ENCODE assay signal across 21 cellular contexts in the genomic region with DNA sequence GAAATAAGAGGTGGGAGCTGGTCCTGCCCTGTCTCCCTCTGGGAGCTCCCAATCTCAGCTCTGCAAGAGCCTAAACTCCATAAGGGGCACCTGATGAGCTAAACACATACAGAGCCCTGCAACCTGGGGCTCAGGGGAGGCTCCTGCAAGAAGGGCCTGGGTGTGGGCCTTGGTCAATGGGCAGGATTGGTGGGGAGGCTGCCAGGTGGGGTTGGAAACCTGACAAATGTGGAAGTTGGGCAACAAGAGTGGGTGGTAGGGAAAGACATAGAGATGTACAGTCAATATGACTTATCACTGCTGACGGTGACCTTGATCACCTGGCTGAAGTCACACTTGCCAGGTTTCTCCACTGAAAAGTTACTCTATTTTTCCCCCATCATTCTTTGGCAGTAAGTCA.
A peak's percentile ranks its signal among the peaks of the same experiment; 100 is the strongest.
DNase-seq lines count a peak whose midpoint lies in the region; FAIRE-seq and TF ChIP-seq lines count a peak whose summit lies in the region.
"Had no signal": no experiment of that assay in that cellular context is flagged by ENCODE, and none has a peak within 500 bp of the region (broad histone marks: within the 10 kb centered on the region; RNA-seq: fewer than 3 reads in every experiment).

No MANE protein-coding gene starts in this region.

- BruUV-seq in MCF 10A (replicated peaks; lab: Mats Ljungman, UMichigan) (no TSS peak), mammary epithelial cell (replicated peaks; lab: Mats Ljungman, UMichigan) (no TSS peak)

- no peak overlapping the region for H3K18ac ChIP-seq in H1 (ENCODE audit: extremely low read depth, low read length)

- H3K14ac ChIP-seq in H1 (ENCODE audit: insufficient read length) = no peak overlapping the region

- H3K27me3 ChIP-seq in mammary epithelial cell (ENCODE audit: insufficient read depth, low read length) (no peaks in the 10 kb centered on the region), H1 (replicated peaks in 1 of 4; ENCODE audit: control insufficient read depth in 3 of 4, extremely low read depth in 1 of 4, insufficient read depth in 3 of 4, low read length in 3 of 4) (no peaks in the 10 kb centered on the region)
- H3K27me3 ChIP-seq: BLaER1 treated with 17β-estradiol and CSF1 and Interleukin-3, amounts not matched to agents 10 nM and 100 nM had no signal

- no peak overlapping the region for H2AK5ac ChIP-seq in H1 (ENCODE audit: low read depth, low read length)

- H3K79me2 ChIP-seq in mammary epithelial cell (ENCODE audit: insufficient read depth, low read length) (no peaks in the 10 kb centered on the region), H1 (ENCODE audit: control insufficient read depth in 1 of 2, insufficient read depth in 2 of 2, low read length in 2 of 2) (no peaks in the 10 kb centered on the region)

- no peak overlapping the region for H3K23ac ChIP-seq in H1 (ENCODE audit: insufficient read length)

- H3K9ac ChIP-seq in mammary epithelial cell (ENCODE audit: insufficient read depth, low read length) (no peak overlapping the region), H1 (replicated peaks in 1 of 4; ENCODE audit: extremely low read depth in 1 of 4, low read depth in 3 of 4, low read length in 3 of 4) (no peak overlapping the region)
- H3K9ac ChIP-seq: BLaER1 treated with 17β-estradiol and CSF1 and Interleukin-3, amounts not matched to agents 10 nM and 100 nM had no signal

- H3K9me3 Mint-ChIP-seq in MCF 10A (ENCODE audit: unreplicated experiment) = peaks cover 10% of the 10 kb centered on the region
- no peaks in the 10 kb centered on the region for H3K9me3 Mint-ChIP-seq in activated CD4-positive, alpha-beta T cell treated with anti-CD3 and anti-CD28 coated beads, Interleukin-2, amount 10 ng/mL, durations not matched to agents 7 days and 5 days
- H3K9me3 Mint-ChIP-seq: CD4-positive, alpha-beta T cell; CD8-positive, alpha-beta T cell had no signal

- no peak for FAIRE-seq in H1 (lab: Jason Lieb, UNC)
- FAIRE-seq: A549, D721Med, G401.6, GM12891, GM19239 had no signal

- H3K4ac ChIP-seq in H1 (replicated peaks; ENCODE audit: insufficient read length, low read depth, low read length) = no peak overlapping the region

- no peak overlapping the region for H3K4me2 ChIP-seq in mammary epithelial cell (ENCODE audit: insufficient read depth, low read depth, low read length)
- H3K4me2 ChIP-seq in H1 (ENCODE audit: insufficient read depth in 1 of 2, low read depth in 2 of 2, low read length in 2 of 2) = no peak overlapping the region
- H3K4me2 ChIP-seq: A549 had no signal

- in situ Hi-C loops in mammary epithelial cell (cut with MboI; ENCODE audit: low sequenced_read_pairs in 2 of 2) = loop anchor here in 1 of 2 donors (25.0 kb wide), 1 partner anchor 805 kb away; no protein-coding TSS in a partner anchor

- dilution Hi-C loops in mammary epithelial cell (cut with HindIII; ENCODE audit: low sequenced_read_pairs) = no loop called here

- H3K23me2 ChIP-seq in H1 (ENCODE audit: low read depth, low read length) = no peaks in the 10 kb centered on the region

- H3K4me3 ChIP-seq in mammary epithelial cell (replicated peaks in 1 of 3; ENCODE audit: insufficient read depth in 1 of 3, low read depth in 2 of 3, low read length in 3 of 3) = no peak overlapping the region
- H3K4me3 ChIP-seq in H1 (ENCODE audit: extremely low read depth in 1 of 4, insufficient read depth in 2 of 4, low read depth in 3 of 4, low read length in 4 of 4) = no peak overlapping the region
- H3K4me3 ChIP-seq: A549; BLaER1 treated with 17β-estradiol and CSF1 and Interleukin-3, amounts not matched to agents 10 nM and 100 nM had no signal

- intact Hi-C loops in MCF 10A (cut with micrococcal nuclease) (no loop called here), mammary epithelial cell (cut with micrococcal nuclease) (no loop called here)

- no peaks in the 10 kb centered on the region for H3K36me3 ChIP-seq in mammary epithelial cell (ENCODE audit: insufficient read depth, low read length)
- no peaks in the 10 kb centered on the region for H3K36me3 ChIP-seq in H1 (ENCODE audit: control insufficient read depth in 2 of 4, insufficient read depth in 4 of 4, low read length in 3 of 4)
- H3K36me3 ChIP-seq: BLaER1 treated with 17β-estradiol and CSF1 and Interleukin-3, amounts not matched to agents 10 nM and 100 nM had no signal

- no peak overlapping the region for H3K56ac ChIP-seq in H1 (replicated peaks; ENCODE audit: insufficient read length, low read depth, low read length)

- no peaks in the 10 kb centered on the region for H3K36me3 Mint-ChIP-seq in MCF 10A (ENCODE audit: insufficient read depth, unreplicated experiment)
- no peaks in the 10 kb centered on the region for H3K36me3 Mint-ChIP-seq in activated CD4-positive, alpha-beta T cell treated with anti-CD3 and anti-CD28 coated beads, Interleukin-2, amount 10 ng/mL, durations not matched to agents 7 days and 5 days (ENCODE audit: low read depth)
- H3K36me3 Mint-ChIP-seq: CD8-positive, alpha-beta T cell had no signal

- CTCF ChIA-PET in MCF 10A (lab: Yijun Ruan, JAX) (interaction anchor here (0.6 kb wide), 1 partner anchor 379 kb away, joined by 3 read pairs; no protein-coding TSS in a partner anchor), mammary epithelial cell (lab: Charles Lee; ENCODE audit: low non-redundant PET) (no interaction called here), H1 (lab: Charles Lee; ENCODE audit: partially characterized antibody) (interaction anchor here (0.6 to 1.2 kb wide), 2 partner anchors 55 to 233 kb away, joined by 3 read pairs; no protein-coding TSS in a partner anchor)
- CTCF ChIA-PET in activated CD4-positive, alpha-beta T cell treated with anti-CD3 and anti-CD28 coated beads, Interleukin-2, amount 10 ng/mL, durations not matched to agents 7 days and 5 days (lab: Charles Lee) = interaction anchor here (0.6 kb wide), 1 partner anchor 1299 kb away, joined by 4 read pairs; no protein-coding TSS in a partner anchor

- no peaks in the 10 kb centered on the region for H3K27me3 Mint-ChIP-seq in MCF 10A (ENCODE audit: insufficient read depth, unreplicated experiment)
- H3K27me3 Mint-ChIP-seq in activated CD4-positive, alpha-beta T cell treated with anti-CD3 and anti-CD28 coated beads, Interleukin-2, amount 10 ng/mL, durations not matched to agents 7 days and 5 days = no peaks in the 10 kb centered on the region
- H3K27me3 Mint-ChIP-seq: B cell had no signal

- no peak overlapping the region for H3K27ac ChIP-seq in mammary epithelial cell (ENCODE audit: insufficient read depth, low read depth, low read length)
- H3K27ac ChIP-seq in H1 (ENCODE audit: low read depth, low read length) = no peak overlapping the region
- H3K27ac ChIP-seq: 22Rv1, A549, C4-2B had no signal

- no peak for TF ChIP-seq RAD21 in H1 (IDR thresholded peaks at IDR 0.05 in 1 of 2, conservative IDR thresholded peaks at IDR 0.05 in 1 of 2; ENCODE audit: low read depth in 2 of 2, low read length in 2 of 2)

- TF ChIP-seq CTCF in MCF 10A (IDR thresholded peaks at IDR 0.05; ENCODE audit: unreplicated experiment) = no peak
- TF ChIP-seq CTCF in mammary epithelial cell (conservative IDR thresholded peaks at IDR 0.05 in 1 of 2, IDR thresholded peaks at IDR 0.05 in 1 of 2; ENCODE audit: extremely low read depth in 1 of 2, insufficient read depth in 1 of 2, low read depth in 1 of 2, low read length in 2 of 2) = no peak
- no peak for TF ChIP-seq CTCF in H1 (IDR thresholded peaks at IDR 0.05; ENCODE audit: control extremely low read depth in 1 of 3, insufficient read depth in 1 of 3, low read depth in 1 of 3, low read length in 3 of 3)

- no peak overlapping the region for H2BK120ac ChIP-seq in H1 (replicated peaks; ENCODE audit: low read depth, low read length)

- H3K27ac Mint-ChIP-seq in MCF 10A (ENCODE audit: low read depth, unreplicated experiment) = no peak overlapping the region
- H3K27ac Mint-ChIP-seq in activated CD4-positive, alpha-beta T cell treated with anti-CD3 and anti-CD28 coated beads, Interleukin-2, amount 10 ng/mL, durations not matched to agents 7 days and 5 days = no peak overlapping the region
- H3K27ac Mint-ChIP-seq: B cell; CD4-positive, alpha-beta T cell; CD8-positive, alpha-beta T cell had no signal

- no peak for TF ChIP-seq EP300 in H1 (IDR thresholded peaks at IDR 0.05; ENCODE audit: borderline replicate concordance in 1 of 2, low read depth in 2 of 2, low read length in 2 of 2)

- H4K20me1 ChIP-seq in mammary epithelial cell (ENCODE audit: insufficient read depth, low read length) (no peaks in the 10 kb centered on the region), H1 (replicated peaks in 1 of 2; ENCODE audit: control insufficient read depth in 1 of 2, insufficient read depth in 2 of 2, low read length in 2 of 2) (no peaks in the 10 kb centered on the region)
- H4K20me1 ChIP-seq: BLaER1 treated with 17β-estradiol and CSF1 and Interleukin-3, amounts not matched to agents 10 nM and 100 nM had no signal

- H4K91ac ChIP-seq in H1 (replicated peaks; ENCODE audit: insufficient read length, low read length) = no peak overlapping the region

- no peaks in the 10 kb centered on the region for H3K9me3 ChIP-seq in mammary epithelial cell (replicated peaks; ENCODE audit: insufficient read depth, low read length)
- H3K9me3 ChIP-seq in H1 (ENCODE audit: insufficient read depth in 2 of 2, low read depth in 1 of 2, low read length in 1 of 2) = no peaks in the 10 kb centered on the region
- H3K9me3 ChIP-seq: Caco-2 had no signal

- H2BK12ac ChIP-seq in H1 (ENCODE audit: low read depth, low read length) = no peak overlapping the region

- H2AFZ ChIP-seq in mammary epithelial cell (ENCODE audit: low read depth, low read length) = no peak overlapping the region
- no peak overlapping the region for H2AFZ ChIP-seq in H1 (ENCODE audit: low read length)

- H3K4me3 Mint-ChIP-seq in MCF 10A (ENCODE audit: unreplicated experiment) = no peak overlapping the region
- H3K4me3 Mint-ChIP-seq in activated CD4-positive, alpha-beta T cell treated with anti-CD3 and anti-CD28 coated beads, Interleukin-2, amount 10 ng/mL, durations not matched to agents 7 days and 5 days = no peak overlapping the region
- H3K4me3 Mint-ChIP-seq: B cell; CD4-positive, alpha-beta T cell; CD8-positive, alpha-beta T cell had no signal

- peak; percentile 38 for DNase-seq in MCF 10A (ENCODE audit: unreplicated experiment)
- DNase-seq in mammary epithelial cell = no peak
- DNase-seq in H1 (ENCODE audit: low read depth in 1 of 2, low spot score in 2 of 2) = no peak
- DNase-seq in activated CD4-positive, alpha-beta T cell treated with anti-CD3 and anti-CD28 coated beads, Interleukin-2, amount 10 ng/mL, durations not matched to agents 7 days and 5 days = no peak
- no peak for DNase-seq in amniotic stem cell (lab: John Stamatoyannopoulos, UW)
- DNase-seq: AML-193; Caco-2; Calu3; CD4-positive, alpha-beta T cell; CD8-positive, alpha-beta T cell; DMS79 treated with DMSO at 0.1 percent for 48 hours; GF-D8 had no signal

- H3K4me1 Mint-ChIP-seq in MCF 10A (ENCODE audit: insufficient read depth, unreplicated experiment) = no peaks in the 10 kb centered on the region
- H3K4me1 Mint-ChIP-seq in activated CD4-positive, alpha-beta T cell treated with anti-CD3 and anti-CD28 coated beads, Interleukin-2, amount 10 ng/mL, durations not matched to agents 7 days and 5 days = no peaks in the 10 kb centered on the region
- H3K4me1 Mint-ChIP-seq: B cell had no signal

- H4K8ac ChIP-seq in H1 (ENCODE audit: extremely low read depth, insufficient read depth, low read length) = peak overlapping the region; percentile 71; the same call in 1 of the 2 replicates

- TF ChIP-seq POLR2A in H1 (IDR thresholded peaks at IDR 0.05; ENCODE audit: control extremely low read depth in 1 of 2, low read depth in 2 of 2, low read length in 2 of 2) = no peak

- WGBS in mammary epithelial cell (ENCODE audit: low coverage, missing lambda C conversion rate) = 62% methylated on average over 1 of the region's 1 CpG
- WGBS in H1 (ENCODE audit: extremely low coverage in 1 of 2, insufficient coverage in 1 of 2, insufficient read length in 1 of 2, insufficient replicate concordance in 2 of 2, low coverage in 1 of 2, low lambda C conversion rate in 2 of 2, missing lambda C conversion rate in 1 of 2), 2 experiments = 93% methylated on average over 1 of the region's 1 CpG; no CpG with 5 or more reads in 1 of the 2 experiments

- no peak overlapping the region for H2BK5ac ChIP-seq in H1 (ENCODE audit: low read depth, low read length)

- no peak overlapping the region for H2BK15ac ChIP-seq in H1 (ENCODE audit: low read length)

- no peak overlapping the region for H4K5ac ChIP-seq in H1 (ENCODE audit: insufficient read length, low read depth, low read length)

- H2BK20ac ChIP-seq in H1 (ENCODE audit: low read length) = no peak overlapping the region

- H3K4me1 ChIP-seq in mammary epithelial cell (ENCODE audit: insufficient read depth, low read length) = no peaks in the 10 kb centered on the region
- no peaks in the 10 kb centered on the region for H3K4me1 ChIP-seq in H1 (replicated peaks in 1 of 4; ENCODE audit: control insufficient read depth in 3 of 4, insufficient read depth in 4 of 4, low read length in 3 of 4)
- H3K4me1 ChIP-seq: A549, Caco-2 had no signal

- POLR2A ChIA-PET in MCF 10A (lab: Yijun Ruan, JAX) (no interaction called here), H1 (lab: Charles Lee; ENCODE audit: partially characterized antibody) (no interaction called here)
- POLR2A ChIA-PET in activated CD4-positive, alpha-beta T cell treated with anti-CD3 and anti-CD28 coated beads, Interleukin-2, amount 10 ng/mL, durations not matched to agents 7 days and 5 days (lab: Charles Lee) = no interaction called here

- H3K79me1 ChIP-seq in H1 (ENCODE audit: low read depth, low read length) = no peaks in the 10 kb centered on the region
